Comparison of ENCODE assay signal across 13 cellular contexts in genomic region chr3:33942483-33943150, GRCh38.
DNase-seq lines count a peak whose midpoint lies in the region; ATAC-seq and TF ChIP-seq lines count a peak whose summit lies in the region.
"Had no signal": no experiment of that assay in that cellular context is flagged by ENCODE, and none has a peak within 500 bp of the region (broad histone marks: within the 10 kb centered on the region; RNA-seq: fewer than 3 reads in every experiment).

No MANE protein-coding gene starts in this region.

- H3F3A ChIP-seq in GM23248 (ENCODE audit: insufficient read depth), result no peaks in the 10 kb centered on the region

- no peaks in the 10 kb centered on the region for H3K79me2 ChIP-seq in GM23248 (ENCODE audit: insufficient read depth)

- 20 to 23% methylated on average over 4 of the region's 4 CpGs for WGBS in GM23248 (ENCODE audit: low coverage in 1 of 2, low lambda C conversion rate in 2 of 2, missing lambda C conversion rate in 2 of 2), 2 experiments

- no peak overlapping the region for H3K4me2 ChIP-seq in GM23248 (ENCODE audit: unreplicated experiment)

- TF ChIP-seq CTCF in kidney epithelial cell (IDR thresholded peaks at IDR 0.05; ENCODE audit: insufficient read depth, low read length, poor library complexity, severe bottlenecking), result no peak

- peak; percentile 15 for DNase-seq in GM23248
- DNase-seq in RKO (ENCODE audit: low spot score), result peak; percentile 17
- peak; percentile 19 for DNase-seq in kidney epithelial cell (ENCODE audit: low read depth)
- DNase-seq in activated naive CD4-positive, alpha-beta T cell (lab: John Stamatoyannopoulos, UW), result no peak
- no peak for DNase-seq in stimulated activated naive CD8-positive, alpha-beta T cell treated with anti-CD3 and anti-CD28 coated beads, Interleukin-15, amount 100 ng/mL, for 72 hours
- no peak for DNase-seq in NCI-H1694 treated with DMSO at 0.1 percent for 48 hours (lab: John Stamatoyannopoulos, UW)
- DNase-seq in stimulated activated CD4-positive, alpha-beta T cell treated with anti-CD3 and anti-CD28 coated beads, Interleukin-1b, Interleukin-23, amount 100 ng/mL, for 48 hours, result no peak
- DNase-seq: activated CD4-positive, CD25-positive, alpha-beta regulatory T cell treated with anti-CD3 and anti-CD28 coated beads, Interleukin-2, amount 50 U/mL, for 72 hours; left colon; MV-4-11 had no signal

- in situ Hi-C loops in GM23248 (cut with MboI), result no loop called here

- no peaks in the 10 kb centered on the region for H3K27me3 Mint-ChIP-seq in stimulated activated naive CD8-positive, alpha-beta T cell treated with anti-CD3 and anti-CD28 coated beads, Interleukin-15, amount 100 ng/mL, for 72 hours

- no peaks in the 10 kb centered on the region for H4K20me1 ChIP-seq in GM23248 (ENCODE audit: insufficient read depth)

- ATAC-seq in GM18498 (IDR thresholded peaks at IDR 0.05; ENCODE audit: unreplicated experiment), result peak; percentile 33
- ATAC-seq in stimulated activated naive CD8-positive, alpha-beta T cell treated with anti-CD3 and anti-CD28 coated beads, Interleukin-15, amount 100 ng/mL, for 72 hours, result no peak
- ATAC-seq: left colon had no signal

- H3K27me3 ChIP-seq in GM23248 (replicated peaks; ENCODE audit: insufficient read depth) (peaks cover 17% of the 10 kb centered on the region), kidney epithelial cell (ENCODE audit: control insufficient read depth, insufficient read depth, low read length) (no peaks in the 10 kb centered on the region)
- H3K27me3 ChIP-seq: thyroid gland had no signal

- no peak overlapping the region for H3K4me3 Mint-ChIP-seq in stimulated activated naive CD8-positive, alpha-beta T cell treated with anti-CD3 and anti-CD28 coated beads, Interleukin-15, amount 100 ng/mL, for 72 hours
- H3K4me3 Mint-ChIP-seq: B cell had no signal

- peaks cover 15% of the 10 kb centered on the region for H3K4me1 Mint-ChIP-seq in stimulated activated naive CD8-positive, alpha-beta T cell treated with anti-CD3 and anti-CD28 coated beads, Interleukin-15, amount 100 ng/mL, for 72 hours
- H3K4me1 Mint-ChIP-seq: B cell had no signal

- no peaks in the 10 kb centered on the region for H3K9me2 ChIP-seq in GM23248 (ENCODE audit: insufficient read depth)

- H3K36me3 ChIP-seq in GM23248 (ENCODE audit: low read depth), result no peaks in the 10 kb centered on the region
- no peaks in the 10 kb centered on the region for H3K36me3 ChIP-seq in kidney epithelial cell (ENCODE audit: control insufficient read depth, insufficient read depth, low read length)
- H3K36me3 ChIP-seq: thyroid gland had no signal

- no peaks in the 10 kb centered on the region for H3K9me3 ChIP-seq in GM23248 (ENCODE audit: low read depth)
- H3K9me3 ChIP-seq: thyroid gland had no signal

- no peak overlapping the region for H3K9ac ChIP-seq in GM23248

- no peaks in the 10 kb centered on the region for H3K4me1 ChIP-seq in GM23248 (ENCODE audit: insufficient read depth)
- H3K4me1 ChIP-seq: thyroid gland had no signal

- H3K27ac ChIP-seq in GM23248, result no peak overlapping the region
- H3K27ac ChIP-seq: thyroid gland had no signal

- no peak overlapping the region for H2AFZ ChIP-seq in GM23248

- H3K9me3 Mint-ChIP-seq in stimulated activated naive CD8-positive, alpha-beta T cell treated with anti-CD3 and anti-CD28 coated beads, Interleukin-15, amount 100 ng/mL, for 72 hours, result no peaks in the 10 kb centered on the region

- no peak overlapping the region for H3K4me3 ChIP-seq in GM23248
- H3K4me3 ChIP-seq in kidney epithelial cell (ENCODE audit: low read depth, low read length), result no peak overlapping the region
- H3K4me3 ChIP-seq: thyroid gland had no signal

- H3K27ac Mint-ChIP-seq in stimulated activated naive CD8-positive, alpha-beta T cell treated with anti-CD3 and anti-CD28 coated beads, Interleukin-15, amount 100 ng/mL, for 72 hours, result no peak overlapping the region
- H3K27ac Mint-ChIP-seq: B cell had no signal

Comparison
In these comparisons a context has a peak if more than half of its experiments do, and no peak if none do; other contexts are left out.
1. DNase-seq: peak in GM23248 (single experiment), RKO (single experiment) and kidney epithelial cell (single experiment); none in activated naive CD4-positive, alpha-beta T cell (0 of 4), stimulated activated naive CD8-positive, alpha-beta T cell treated with anti-CD3 and anti-CD28 coated beads, Interleukin-15, amount 100 ng/mL, for 72 hours (0 of 2), NCI-H1694 treated with DMSO at 0.1 percent for 48 hours (single experiment) and stimulated activated CD4-positive, alpha-beta T cell treated with anti-CD3 and anti-CD28 coated beads, Interleukin-1b, Interleukin-23, amount 100 ng/mL, for 48 hours (single experiment).